ENCODE assay signal across 1 cellular context in genomic region chr1:155261888-155262673, GRCh38.
TF ChIP-seq lines count a peak whose summit lies in the region.

Gene SCAMP3 (minus strand): TSS chr1:155262360. CDS start chr1:155262151, 209 bp downstream.

TF ChIP-seq in SK-N-SH treated with all-trans-retinoic acid at 6 μM for 48 hours, 23 proteins besides CTCF, POLR2A, EP300 and RAD21 (continued from another document):
- TF ChIP-seq TSHZ2 (CRISPR knock-in tag; IDR thresholded peaks at IDR 0.05): no peak
TF ChIP-seq in SK-N-SH treated with all-trans-retinoic acid at 6 μM for 48 hours: peak in this region for 8.
